In genomic region chr15:81962438-81962837, GRCh38 we compare ENCODE assay signal across 17 cellular contexts.
DNase-seq lines count a peak whose midpoint lies in the region; ATAC-seq and TF ChIP-seq lines count a peak whose summit lies in the region.
"Had no signal": no experiment of that assay in that cellular context is flagged by ENCODE, and none has a peak within 500 bp of the region (broad histone marks: within the 10 kb centered on the region; RNA-seq: fewer than 3 reads in every experiment).

No MANE protein-coding gene starts in this region.

- peaks cover 30% of the 10 kb centered on the region for H3K4me1 ChIP-seq in HEK293 (ENCODE audit: control insufficient read depth, insufficient read depth, low read length)
- H3K4me1 ChIP-seq: BE2C, BLaER1, Caco-2 had no signal

- H3K9me3 ChIP-seq in HEK293 (ENCODE audit: control insufficient read depth, insufficient read depth, low read depth, low read length), result no peaks in the 10 kb centered on the region; the same call in 1 of the 2 replicates
- H3K9me3 ChIP-seq: BE2C, Caco-2 had no signal

- POLR2A ChIA-PET in HEK293 (lab: Yijun Ruan, JAX), result no interaction called here
- POLR2A ChIA-PET in HEK293T (lab: Yijun Ruan, JAX), result no interaction called here

- peak overlapping the region; percentile 58 for H3K27ac ChIP-seq in HEK293 (ENCODE audit: extremely low read depth, low read depth, low read length)
- H3K27ac ChIP-seq: BLaER1 had no signal

- no peak for ATAC-seq in GM18502 (IDR thresholded peaks at IDR 0.05; ENCODE audit: poor library complexity, unreplicated experiment)
- ATAC-seq: CD8-positive, alpha-beta T cell had no signal

- no peak for TF ChIP-seq CTCF in HEK293 (tag by site-specific recombination; IDR thresholded peaks at IDR 0.05)

- no peaks in the 10 kb centered on the region; a peak in 1 of 3 replicates for H3K36me3 ChIP-seq in HEK293 (ENCODE audit: control insufficient read depth in 2 of 2, insufficient read depth in 1 of 2, low read length in 2 of 2)
- H3K36me3 ChIP-seq: BE2C, BLaER1 had no signal

- CTCF ChIA-PET in HEK293 (lab: Yijun Ruan, JAX) (interaction anchor here (0.6 to 1.8 kb wide), 2 partner anchors 11 to 266 kb away, joined by 4 to 7 read pairs; no protein-coding TSS in a partner anchor), HEK293T (lab: Yijun Ruan, JAX) (no interaction called here)

- no peak overlapping the region for H3K4me3 ChIP-seq in HEK293 (ENCODE audit: low read depth, low read length)
- H3K4me3 ChIP-seq: BLaER1 had no signal

- DNase-seq in NCI-H1105 treated with DMSO at 0.1 percent for 48 hours (lab: John Stamatoyannopoulos, UW), result peak; percentile 5
- DNase-seq in NCI-H1105 (lab: John Stamatoyannopoulos, UW), result no peak
- peak; percentile 31 for DNase-seq in HEK293T (ENCODE audit: extremely low spot score)
- DNase-seq in NCI-H69 (lab: John Stamatoyannopoulos, UW), result peak; percentile 5
- no peak for DNase-seq in CD1c-positive myeloid dendritic cell (ENCODE audit: extremely low spot score)
- DNase-seq: 8988T; ACHN; BE2C; C1 segment of cervical spinal cord; Caco-2; Calu3; CD4-positive, alpha-beta T cell; CD8-positive, alpha-beta T cell; GF-D8 had no signal

TF ChIP-seq in HEK293, 187 proteins besides CTCF, POLR2A, EP300 and RAD21 (continues in another document):
- TF ChIP-seq OVOL3 (tag by site-specific recombination; IDR thresholded peaks at IDR 0.05) (peak; percentile 76; the same call in 1 of the 2 replicates), ZNF610 (tag by site-specific recombination; IDR thresholded peaks at IDR 0.05; ENCODE audit: borderline replicate concordance) (0 out of 2 replicates have a peak, but pooled peaks have one; percentile 53), IKZF3 (tag by site-specific recombination; IDR thresholded peaks at IDR 0.05) (peak; percentile 52; the same call in 1 of the 2 replicates), ZEB2 (tag by site-specific recombination; IDR thresholded peaks at IDR 0.05) (0 out of 2 replicates have a peak, but pooled peaks have one; percentile 30), BCL6B (tag by site-specific recombination; IDR thresholded peaks at IDR 0.05) (0 out of 2 replicates have a peak, but pooled peaks have one; percentile 43), BCL11A (tag by site-specific recombination; IDR thresholded peaks at IDR 0.05; ENCODE audit: low read depth) (peak; percentile 26; the same call in 1 of the 2 replicates), ZNF391 (tag by site-specific recombination; IDR thresholded peaks at IDR 0.05; ENCODE audit: borderline replicate concordance, low read depth) (no peak), ZNF280C (tag by site-specific recombination; IDR thresholded peaks at IDR 0.05) (no peak), ZSCAN5A (tag by site-specific recombination; IDR thresholded peaks at IDR 0.05) (no peak), WT1 (tag by site-specific recombination; IDR thresholded peaks at IDR 0.05) (peak; percentile 95)

TF ChIP-seq in HEK293T, 16 proteins besides CTCF, POLR2A, EP300 and RAD21:
- TF ChIP-seq FOXM1 (IDR thresholded peaks at IDR 0.05; ENCODE audit: borderline replicate concordance) (no peak), NFRKB (IDR thresholded peaks at IDR 0.05) (no peak), FOXK2 (IDR thresholded peaks at IDR 0.05) (no peak), PKNOX1 (IDR thresholded peaks at IDR 0.05) (peak; percentile 74), BHLHE40 (IDR thresholded peaks at IDR 0.05; ENCODE audit: borderline replicate concordance) (no peak)
TF ChIP-seq in HEK293T: peak in this region for 1.

Comparison
In these comparisons a context has a peak if more than half of its experiments do, and no peak if none do; other contexts are left out.
1. DNase-seq: peak in NCI-H1105 treated with DMSO at 0.1 percent for 48 hours (single experiment), HEK293T (single experiment) and NCI-H69 (single experiment); none in NCI-H1105 (single experiment) and CD1c-positive myeloid dendritic cell (single experiment).